ENCODE assay signal across 1 cellular context in the genomic region with DNA sequence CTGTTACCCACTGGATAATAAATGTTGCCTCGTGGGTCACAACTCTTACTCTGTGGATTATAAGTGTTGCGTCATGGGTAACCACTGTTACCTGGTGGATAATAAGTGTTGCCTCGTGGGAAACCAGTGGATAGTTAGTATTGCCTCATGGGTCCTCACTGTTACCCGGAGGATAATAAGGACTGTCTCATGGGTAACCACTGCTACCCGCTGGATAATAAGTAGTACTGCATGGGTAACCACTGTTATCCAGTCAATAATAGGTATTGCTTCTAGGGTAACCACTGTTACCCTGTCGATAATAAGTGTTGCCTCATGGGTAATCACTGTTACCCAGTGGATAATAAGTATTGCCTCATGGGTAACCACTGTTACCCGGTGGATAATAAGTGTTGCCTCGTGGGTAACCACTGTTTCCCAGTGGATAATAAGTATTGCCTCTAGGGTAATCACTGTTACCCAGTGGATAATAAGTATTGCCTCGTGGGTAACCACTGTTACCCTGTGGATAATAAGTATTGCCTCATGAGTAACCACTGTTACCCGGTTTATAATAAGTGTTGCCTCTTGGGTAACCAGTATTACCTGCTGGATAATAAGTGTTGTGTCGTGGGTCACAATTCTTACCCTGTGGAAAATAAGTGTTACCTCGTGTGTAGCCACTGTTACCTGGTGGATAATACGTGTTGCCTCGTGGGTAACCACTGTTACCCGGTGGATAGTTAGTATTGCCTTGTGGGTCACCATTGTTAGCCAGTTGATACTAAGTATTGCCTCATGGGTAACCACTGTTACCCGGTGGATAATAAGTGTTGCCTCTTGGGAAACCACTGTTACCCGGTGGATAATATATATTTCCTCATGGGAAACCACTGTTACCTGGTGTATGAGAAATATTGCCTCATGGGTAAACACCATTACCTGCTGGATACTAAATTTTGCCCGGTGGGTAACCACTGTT.
TF ChIP-seq lines count a peak whose summit lies in the region.

No MANE protein-coding gene starts in this region.

TF ChIP-seq in GM12878, 131 proteins besides CTCF, POLR2A, EP300 and RAD21 (continued from another document and continues in another):
- TF ChIP-seq BCL11A (IDR thresholded peaks at IDR 0.05; ENCODE audit: low read depth, low read length) (no peak), SMC3 (IDR thresholded peaks at IDR 0.05; ENCODE audit: borderline replicate concordance, low read length) (no peak), RB1 (IDR thresholded peaks at IDR 0.05; ENCODE audit: borderline replicate concordance) (no peak), IKZF1 (conservative IDR thresholded peaks at IDR 0.05) (no peak), SUZ12 (IDR thresholded peaks at IDR 0.05; ENCODE audit: unreplicated experiment) (no peak), GABPA (IDR thresholded peaks at IDR 0.05; ENCODE audit: low read depth) (no peak), SREBF2 (IDR thresholded peaks at IDR 0.05; ENCODE audit: low read length) (no peak), JUND (IDR thresholded peaks at IDR 0.05; ENCODE audit: low read depth, low read length) (no peak), PAX8 (IDR thresholded peaks at IDR 0.05) (no peak), POLR2AphosphoS5 (IDR thresholded peaks at IDR 0.05; ENCODE audit: low read length) (no peak), SRF (IDR thresholded peaks at IDR 0.05; ENCODE audit: low read depth in 2 of 2, low read length in 2 of 2) (no peak), ETV6 (conservative IDR thresholded peaks at IDR 0.05 in 1 of 2, IDR thresholded peaks at IDR 0.05 in 1 of 2; ENCODE audit: borderline replicate concordance in 1 of 2, low read depth in 1 of 2) (no peak; a peak in 1 of 4 replicates), FOXK2 (IDR thresholded peaks at IDR 0.05) (no peak), TBL1XR1 (IDR thresholded peaks at IDR 0.05; ENCODE audit: low read depth, low read length) (no peak), ZNF24 (IDR thresholded peaks at IDR 0.05) (peak; percentile 98), SMAD5 (IDR thresholded peaks at IDR 0.05; ENCODE audit: low read depth) (no peak), FOS (IDR thresholded peaks at IDR 0.05; ENCODE audit: borderline replicate concordance, extremely low read depth, insufficient read length) (no peak), ZNF622 (IDR thresholded peaks at IDR 0.05) (no peak), NR2C2 (IDR thresholded peaks at IDR 0.05; ENCODE audit: borderline replicate concordance, control insufficient read depth, insufficient read length, low read depth) (no peak), SMARCA5 (IDR thresholded peaks at IDR 0.05) (no peak), KLF5 (IDR thresholded peaks at IDR 0.05; ENCODE audit: partially characterized antibody) (no peak), NFXL1 (IDR thresholded peaks at IDR 0.05; ENCODE audit: borderline replicate concordance) (no peak), RELA (IDR thresholded peaks at IDR 0.05; ENCODE audit: borderline replicate concordance, partially characterized antibody) (no peak), HDAC2 (IDR thresholded peaks at IDR 0.05) (no peak), NR2F1 (conservative IDR thresholded peaks at IDR 0.05) (0 out of 2 replicates have a peak, but pooled peaks have one; percentile 35), WRNIP1 (IDR thresholded peaks at IDR 0.05; ENCODE audit: borderline replicate concordance, low read depth, low read length) (no peak), TCF3 (IDR thresholded peaks at IDR 0.05; ENCODE audit: borderline replicate concordance, insufficient read depth, low read depth, low read length) (no peak), CREM (IDR thresholded peaks at IDR 0.05; ENCODE audit: low read depth) (no peak), PML (IDR thresholded peaks at IDR 0.05; ENCODE audit: low read length) (no peak), MYB (IDR thresholded peaks at IDR 0.05; ENCODE audit: borderline replicate concordance, low read depth, low read length) (no peak), EZH2 (IDR thresholded peaks at IDR 0.05; ENCODE audit: borderline replicate concordance, control insufficient read depth, low read depth, low read length) (no peak), BHLHE40 (IDR thresholded peaks at IDR 0.05; ENCODE audit: borderline replicate concordance in 1 of 2, low read depth in 2 of 2, low read length in 1 of 2) (no peak)
- TF ChIP-seq, protein P1, sequence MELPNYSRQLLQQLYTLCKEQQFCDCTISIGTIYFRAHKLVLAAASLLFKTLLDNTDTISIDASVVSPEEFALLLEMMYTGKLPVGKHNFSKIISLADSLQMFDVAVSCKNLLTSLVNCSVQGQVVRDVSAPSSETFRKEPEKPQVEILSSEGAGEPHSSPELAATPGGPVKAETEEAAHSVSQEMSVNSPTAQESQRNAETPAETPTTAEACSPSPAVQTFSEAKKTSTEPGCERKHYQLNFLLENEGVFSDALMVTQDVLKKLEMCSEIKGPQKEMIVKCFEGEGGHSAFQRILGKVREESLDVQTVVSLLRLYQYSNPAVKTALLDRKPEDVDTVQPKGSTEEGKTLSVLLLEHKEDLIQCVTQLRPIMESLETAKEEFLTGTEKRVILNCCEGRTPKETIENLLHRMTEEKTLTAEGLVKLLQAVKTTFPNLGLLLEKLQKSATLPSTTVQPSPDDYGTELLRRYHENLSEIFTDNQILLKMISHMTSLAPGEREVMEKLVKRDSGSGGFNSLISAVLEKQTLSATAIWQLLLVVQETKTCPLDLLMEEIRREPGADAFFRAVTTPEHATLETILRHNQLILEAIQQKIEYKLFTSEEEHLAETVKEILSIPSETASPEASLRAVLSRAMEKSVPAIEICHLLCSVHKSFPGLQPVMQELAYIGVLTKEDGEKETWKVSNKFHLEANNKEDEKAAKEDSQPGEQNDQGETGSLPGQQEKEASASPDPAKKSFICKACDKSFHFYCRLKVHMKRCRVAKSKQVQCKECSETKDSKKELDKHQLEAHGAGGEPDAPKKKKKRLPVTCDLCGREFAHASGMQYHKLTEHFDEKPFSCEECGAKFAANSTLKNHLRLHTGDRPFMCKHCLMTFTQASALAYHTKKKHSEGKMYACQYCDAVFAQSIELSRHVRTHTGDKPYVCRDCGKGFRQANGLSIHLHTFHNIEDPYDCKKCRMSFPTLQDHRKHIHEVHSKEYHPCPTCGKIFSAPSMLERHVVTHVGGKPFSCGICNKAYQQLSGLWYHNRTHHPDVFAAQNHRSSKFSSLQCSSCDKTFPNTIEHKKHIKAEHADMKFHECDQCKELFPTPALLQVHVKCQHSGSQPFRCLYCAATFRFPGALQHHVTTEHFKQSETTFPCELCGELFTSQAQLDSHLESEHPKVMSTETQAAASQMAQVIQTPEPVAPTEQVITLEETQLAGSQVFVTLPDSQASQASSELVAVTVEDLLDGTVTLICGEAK (IDR thresholded peaks at IDR 0.05; ENCODE audit: borderline replicate concordance): no peak; the same call in 1 of the 2 replicates
- TF ChIP-seq, protein P2, sequence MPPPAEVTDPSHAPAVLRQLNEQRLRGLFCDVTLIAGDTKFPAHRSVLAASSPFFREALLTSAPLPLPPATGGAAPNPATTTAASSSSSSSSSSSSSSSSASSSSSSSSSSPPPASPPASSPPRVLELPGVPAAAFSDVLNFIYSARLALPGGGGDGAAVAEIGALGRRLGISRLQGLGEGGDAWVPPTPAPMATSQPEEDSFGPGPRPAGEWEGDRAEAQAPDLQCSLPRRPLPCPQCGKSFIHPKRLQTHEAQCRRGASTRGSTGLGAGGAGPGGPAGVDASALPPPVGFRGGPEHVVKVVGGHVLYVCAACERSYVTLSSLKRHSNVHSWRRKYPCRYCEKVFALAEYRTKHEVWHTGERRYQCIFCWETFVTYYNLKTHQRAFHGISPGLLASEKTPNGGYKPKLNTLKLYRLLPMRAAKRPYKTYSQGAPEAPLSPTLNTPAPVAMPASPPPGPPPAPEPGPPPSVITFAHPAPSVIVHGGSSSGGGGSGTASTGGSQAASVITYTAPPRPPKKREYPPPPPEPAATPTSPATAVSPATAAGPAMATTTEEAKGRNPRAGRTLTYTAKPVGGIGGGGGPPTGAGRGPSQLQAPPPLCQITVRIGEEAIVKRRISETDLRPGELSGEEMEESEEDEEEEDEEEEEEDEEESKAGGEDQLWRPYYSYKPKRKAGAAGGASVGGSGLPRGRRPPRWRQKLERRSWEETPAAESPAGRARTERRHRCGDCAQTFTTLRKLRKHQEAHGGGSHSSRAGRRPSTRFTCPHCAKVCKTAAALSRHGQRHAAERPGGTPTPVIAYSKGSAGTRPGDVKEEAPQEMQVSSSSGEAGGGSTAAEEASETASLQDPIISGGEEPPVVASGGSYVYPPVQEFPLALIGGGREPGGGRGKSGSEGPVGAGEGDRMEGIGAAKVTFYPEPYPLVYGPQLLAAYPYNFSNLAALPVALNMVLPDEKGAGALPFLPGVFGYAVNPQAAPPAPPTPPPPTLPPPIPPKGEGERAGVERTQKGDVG (CRISPR knock-in tag; IDR thresholded peaks at IDR 0.05): peak; percentile 87; the same call in 1 of the 2 replicates
- TF ChIP-seq, protein P3, sequence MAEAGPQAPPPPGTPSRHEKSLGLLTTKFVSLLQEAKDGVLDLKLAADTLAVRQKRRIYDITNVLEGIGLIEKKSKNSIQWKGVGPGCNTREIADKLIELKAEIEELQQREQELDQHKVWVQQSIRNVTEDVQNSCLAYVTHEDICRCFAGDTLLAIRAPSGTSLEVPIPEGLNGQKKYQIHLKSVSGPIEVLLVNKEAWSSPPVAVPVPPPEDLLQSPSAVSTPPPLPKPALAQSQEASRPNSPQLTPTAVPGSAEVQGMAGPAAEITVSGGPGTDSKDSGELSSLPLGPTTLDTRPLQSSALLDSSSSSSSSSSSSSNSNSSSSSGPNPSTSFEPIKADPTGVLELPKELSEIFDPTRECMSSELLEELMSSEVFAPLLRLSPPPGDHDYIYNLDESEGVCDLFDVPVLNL (IDR thresholded peaks at IDR 0.05; ENCODE audit: low read depth, low read length): no peak
- TF ChIP-seq, protein P4, sequence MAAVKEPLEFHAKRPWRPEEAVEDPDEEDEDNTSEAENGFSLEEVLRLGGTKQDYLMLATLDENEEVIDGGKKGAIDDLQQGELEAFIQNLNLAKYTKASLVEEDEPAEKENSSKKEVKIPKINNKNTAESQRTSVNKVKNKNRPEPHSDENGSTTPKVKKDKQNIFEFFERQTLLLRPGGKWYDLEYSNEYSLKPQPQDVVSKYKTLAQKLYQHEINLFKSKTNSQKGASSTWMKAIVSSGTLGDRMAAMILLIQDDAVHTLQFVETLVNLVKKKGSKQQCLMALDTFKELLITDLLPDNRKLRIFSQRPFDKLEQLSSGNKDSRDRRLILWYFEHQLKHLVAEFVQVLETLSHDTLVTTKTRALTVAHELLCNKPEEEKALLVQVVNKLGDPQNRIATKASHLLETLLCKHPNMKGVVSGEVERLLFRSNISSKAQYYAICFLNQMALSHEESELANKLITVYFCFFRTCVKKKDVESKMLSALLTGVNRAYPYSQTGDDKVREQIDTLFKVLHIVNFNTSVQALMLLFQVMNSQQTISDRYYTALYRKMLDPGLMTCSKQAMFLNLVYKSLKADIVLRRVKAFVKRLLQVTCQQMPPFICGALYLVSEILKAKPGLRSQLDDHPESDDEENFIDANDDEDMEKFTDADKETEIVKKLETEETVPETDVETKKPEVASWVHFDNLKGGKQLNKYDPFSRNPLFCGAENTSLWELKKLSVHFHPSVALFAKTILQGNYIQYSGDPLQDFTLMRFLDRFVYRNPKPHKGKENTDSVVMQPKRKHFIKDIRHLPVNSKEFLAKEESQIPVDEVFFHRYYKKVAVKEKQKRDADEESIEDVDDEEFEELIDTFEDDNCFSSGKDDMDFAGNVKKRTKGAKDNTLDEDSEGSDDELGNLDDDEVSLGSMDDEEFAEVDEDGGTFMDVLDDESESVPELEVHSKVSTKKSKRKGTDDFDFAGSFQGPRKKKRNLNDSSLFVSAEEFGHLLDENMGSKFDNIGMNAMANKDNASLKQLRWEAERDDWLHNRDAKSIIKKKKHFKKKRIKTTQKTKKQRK (IDR thresholded peaks at IDR 0.05; ENCODE audit: low read depth, low read length): no peak
- TF ChIP-seq, protein P5, sequence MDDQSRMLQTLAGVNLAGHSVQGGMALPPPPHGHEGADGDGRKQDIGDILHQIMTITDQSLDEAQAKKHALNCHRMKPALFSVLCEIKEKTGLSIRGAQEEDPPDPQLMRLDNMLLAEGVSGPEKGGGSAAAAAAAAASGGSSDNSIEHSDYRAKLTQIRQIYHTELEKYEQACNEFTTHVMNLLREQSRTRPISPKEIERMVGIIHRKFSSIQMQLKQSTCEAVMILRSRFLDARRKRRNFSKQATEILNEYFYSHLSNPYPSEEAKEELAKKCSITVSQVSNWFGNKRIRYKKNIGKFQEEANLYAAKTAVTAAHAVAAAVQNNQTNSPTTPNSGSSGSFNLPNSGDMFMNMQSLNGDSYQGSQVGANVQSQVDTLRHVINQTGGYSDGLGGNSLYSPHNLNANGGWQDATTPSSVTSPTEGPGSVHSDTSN (IDR thresholded peaks at IDR 0.05; ENCODE audit: insufficient replicate concordance, low read depth, low read length): no peak
- TF ChIP-seq, protein P6, sequence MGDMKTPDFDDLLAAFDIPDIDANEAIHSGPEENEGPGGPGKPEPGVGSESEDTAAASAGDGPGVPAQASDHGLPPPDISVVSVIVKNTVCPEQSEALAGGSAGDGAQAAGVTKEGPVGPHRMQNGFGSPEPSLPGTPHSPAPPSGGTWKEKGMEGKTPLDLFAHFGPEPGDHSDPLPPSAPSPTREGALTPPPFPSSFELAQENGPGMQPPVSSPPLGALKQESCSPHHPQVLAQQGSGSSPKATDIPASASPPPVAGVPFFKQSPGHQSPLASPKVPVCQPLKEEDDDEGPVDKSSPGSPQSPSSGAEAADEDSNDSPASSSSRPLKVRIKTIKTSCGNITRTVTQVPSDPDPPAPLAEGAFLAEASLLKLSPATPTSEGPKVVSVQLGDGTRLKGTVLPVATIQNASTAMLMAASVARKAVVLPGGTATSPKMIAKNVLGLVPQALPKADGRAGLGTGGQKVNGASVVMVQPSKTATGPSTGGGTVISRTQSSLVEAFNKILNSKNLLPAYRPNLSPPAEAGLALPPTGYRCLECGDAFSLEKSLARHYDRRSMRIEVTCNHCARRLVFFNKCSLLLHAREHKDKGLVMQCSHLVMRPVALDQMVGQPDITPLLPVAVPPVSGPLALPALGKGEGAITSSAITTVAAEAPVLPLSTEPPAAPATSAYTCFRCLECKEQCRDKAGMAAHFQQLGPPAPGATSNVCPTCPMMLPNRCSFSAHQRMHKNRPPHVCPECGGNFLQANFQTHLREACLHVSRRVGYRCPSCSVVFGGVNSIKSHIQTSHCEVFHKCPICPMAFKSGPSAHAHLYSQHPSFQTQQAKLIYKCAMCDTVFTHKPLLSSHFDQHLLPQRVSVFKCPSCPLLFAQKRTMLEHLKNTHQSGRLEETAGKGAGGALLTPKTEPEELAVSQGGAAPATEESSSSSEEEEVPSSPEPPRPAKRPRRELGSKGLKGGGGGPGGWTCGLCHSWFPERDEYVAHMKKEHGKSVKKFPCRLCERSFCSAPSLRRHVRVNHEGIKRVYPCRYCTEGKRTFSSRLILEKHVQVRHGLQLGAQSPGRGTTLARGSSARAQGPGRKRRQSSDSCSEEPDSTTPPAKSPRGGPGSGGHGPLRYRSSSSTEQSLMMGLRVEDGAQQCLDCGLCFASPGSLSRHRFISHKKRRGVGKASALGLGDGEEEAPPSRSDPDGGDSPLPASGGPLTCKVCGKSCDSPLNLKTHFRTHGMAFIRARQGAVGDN (IDR thresholded peaks at IDR 0.05): peak; percentile 76
- TF ChIP-seq, protein P7, sequence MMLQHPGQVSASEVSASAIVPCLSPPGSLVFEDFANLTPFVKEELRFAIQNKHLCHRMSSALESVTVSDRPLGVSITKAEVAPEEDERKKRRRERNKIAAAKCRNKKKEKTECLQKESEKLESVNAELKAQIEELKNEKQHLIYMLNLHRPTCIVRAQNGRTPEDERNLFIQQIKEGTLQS (IDR thresholded peaks at IDR 0.05; ENCODE audit: borderline replicate concordance, extremely low read depth, low read depth, low read length): no peak
